13 cellular contexts compared by ENCODE assay signal in genomic region chr2:237931205-237931721, GRCh38. TPM values are rescaled to one million over a fixed set of nuclear protein-coding genes. Genes with fewer than 3 reads are reported as not detected.
A peak's percentile ranks its signal among the peaks of the same experiment; 100 is the strongest.
DNase-seq lines count a peak whose midpoint lies in the region; ATAC-seq and TF ChIP-seq lines count a peak whose summit lies in the region.
"Had no signal": no experiment of that assay in that cellular context is flagged by ENCODE, and none has a peak within 500 bp of the region (broad histone marks: within the 10 kb centered on the region; RNA-seq: fewer than 3 reads in every experiment).

No MANE protein-coding gene starts in this region.

- H3K4me3 ChIP-seq in breast epithelium = no peak overlapping the region
- H3K4me3 ChIP-seq: suprapubic skin had no signal

- intact Hi-C loops in sciatic nerve (cut with DNase I) (no loop called here), breast epithelium (cut with DNase I; ENCODE audit: low total_unique reads) (no loop called here)

- H3K27ac ChIP-seq in breast epithelium = peak overlapping the region in 1 of 2 donors; percentile 38
- H3K27ac ChIP-seq: suprapubic skin had no signal

- H3K27me3 Mint-ChIP-seq in activated T-helper 17 cell treated with anti-CD3 and anti-CD28 coated beads, Interleukin-2, amount 50 U/mL, for 72 hours = no peaks in the 10 kb centered on the region

- peak; percentile 25 for DNase-seq in EL
- DNase-seq in NOMO-1 treated with dmso at 0.1 percent for 144 hours (lab: John Stamatoyannopoulos, UW; ENCODE audit: unreplicated experiment) = peak; percentile 62
- peak; percentile 19 for DNase-seq in epidermal melanocyte (ENCODE audit: insufficient read length, low spot score)
- peak; percentile 28 for DNase-seq in sciatic nerve (ENCODE audit: low spot score)
- no peak for DNase-seq in foreskin melanocyte
- no peak for DNase-seq in breast epithelium (ENCODE audit: low spot score in 2 of 2)
- DNase-seq in activated naive CD4-positive, alpha-beta T cell treated with anti-CD3 and anti-CD28 coated beads, Interleukin-2, amount 50 U/mL, for 16 hours = no peak
- DNase-seq: activated gamma-delta T cell treated with Interleukin-2 at 50 U/mL for 16 hours, Calu3 had no signal

- no peaks in the 10 kb centered on the region for H3K9me3 Mint-ChIP-seq in activated T-helper 17 cell treated with anti-CD3 and anti-CD28 coated beads, Interleukin-2, amount 50 U/mL, for 72 hours

- peak; percentile 74 for ATAC-seq in sciatic nerve
- no peak for ATAC-seq in activated T-helper 17 cell treated with anti-CD3 and anti-CD28 coated beads, Interleukin-2, amount 50 U/mL, for 72 hours (replicated peaks)
- ATAC-seq: WTC11 had no signal

- H3K4me1 ChIP-seq in breast epithelium = no peaks in the 10 kb centered on the region

- H3K9me3 ChIP-seq in breast epithelium = no peaks in the 10 kb centered on the region
- H3K9me3 ChIP-seq: suprapubic skin had no signal

- H3K36me3 ChIP-seq in breast epithelium = no peaks in the 10 kb centered on the region
- H3K36me3 ChIP-seq: suprapubic skin had no signal

- H3K36me3 Mint-ChIP-seq in activated T-helper 17 cell treated with anti-CD3 and anti-CD28 coated beads, Interleukin-2, amount 50 U/mL, for 72 hours (ENCODE audit: low read depth) = no peaks in the 10 kb centered on the region

- TF ChIP-seq POLR2A in breast epithelium (IDR thresholded peaks at IDR 0.05) = no peak

- H3K27ac Mint-ChIP-seq in activated T-helper 17 cell treated with anti-CD3 and anti-CD28 coated beads, Interleukin-2, amount 50 U/mL, for 72 hours = no peak overlapping the region
- H3K27ac Mint-ChIP-seq: WTC11 had no signal

- no peak for TF ChIP-seq CTCF in breast epithelium (IDR thresholded peaks at IDR 0.05)

- H3K4me1 Mint-ChIP-seq in activated T-helper 17 cell treated with anti-CD3 and anti-CD28 coated beads, Interleukin-2, amount 50 U/mL, for 72 hours = peaks cover 10% of the 10 kb centered on the region

- no peaks in the 10 kb centered on the region for H3K27me3 ChIP-seq in breast epithelium
- H3K27me3 ChIP-seq: suprapubic skin had no signal

- no peak overlapping the region for H3K4me3 Mint-ChIP-seq in activated T-helper 17 cell treated with anti-CD3 and anti-CD28 coated beads, Interleukin-2, amount 50 U/mL, for 72 hours
- H3K4me3 Mint-ChIP-seq: nephron, WTC11 had no signal

RNA-seq across cellular contexts. Expression of gene UBE2F, which starts 35.6 kb away (rescaled TPM):
- total RNA-seq in sciatic nerve (32.6 TPM), breast epithelium (10 to 100 TPM; 62.6 to 66.9 (median 64.0) TPM)
- total RNA-seq in activated T-helper 17 cell treated with anti-CD3 and anti-CD28 coated beads, Interleukin-2, amount 50 U/mL, for 72 hours = 10 to 100 TPM; 38.9 to 44.7 TPM

Comparison
In these comparisons a context has a peak if more than half of its experiments do, and no peak if none do; other contexts are left out.
1. DNase-seq: peak in EL (single experiment), NOMO-1 treated with dmso at 0.1 percent for 144 hours (single experiment), epidermal melanocyte (single experiment) and sciatic nerve (single experiment); none in foreskin melanocyte (single experiment), breast epithelium (0 of 2) and activated naive CD4-positive, alpha-beta T cell treated with anti-CD3 and anti-CD28 coated beads, Interleukin-2, amount 50 U/mL, for 16 hours (single experiment).